1 cellular context compared by ENCODE assay signal in the genomic region with DNA sequence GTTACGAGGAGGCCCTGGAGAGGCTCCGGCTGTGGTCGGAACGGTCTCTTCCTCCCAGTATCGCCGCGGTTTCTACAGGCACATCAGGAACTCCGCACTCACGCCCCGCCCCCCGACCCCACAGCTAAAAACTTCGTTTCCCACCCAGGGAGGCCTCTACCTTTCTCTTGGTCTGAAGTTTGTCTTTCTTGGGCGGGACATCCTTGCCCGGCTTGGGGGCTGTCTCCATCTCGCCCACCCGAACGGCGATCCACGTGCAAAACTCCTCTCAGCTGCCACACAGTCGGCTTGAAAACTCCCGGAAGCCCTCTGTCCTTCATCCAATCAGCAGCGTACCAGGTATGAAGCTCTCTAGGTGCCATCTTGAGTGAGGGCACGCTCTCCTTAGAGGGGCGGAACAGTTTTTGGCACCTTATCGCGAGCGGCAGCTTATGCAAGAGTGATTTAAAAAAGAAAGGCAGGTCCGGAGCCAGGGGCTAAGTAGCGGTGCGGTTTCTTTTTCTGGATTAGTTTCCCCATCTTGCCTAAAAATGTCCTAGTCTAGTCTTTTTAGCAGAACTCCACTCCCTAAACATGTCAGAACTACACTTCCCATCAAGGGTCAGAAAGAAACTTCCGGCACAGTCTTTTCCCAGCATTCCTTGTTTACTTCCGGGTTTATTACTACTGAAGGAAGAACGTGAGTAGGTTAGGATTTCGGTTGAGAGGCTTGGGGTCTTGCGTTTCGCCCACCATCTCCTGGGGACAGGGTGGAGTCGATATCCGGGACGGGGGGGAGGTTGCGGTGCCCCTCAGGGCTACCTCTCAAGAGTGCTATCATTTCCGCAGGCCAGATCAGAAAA.
TF ChIP-seq lines count a peak whose summit lies in the region.

Gene PFDN6, plus strand, starts transcription at position 660 of the 842 bp plus-strand sequence. CDS start 256 bp downstream, outside the sequence.
Gene WDR46, minus strand, starts transcription at position 298 of the 842 bp plus-strand sequence. Its CDS starts 69 bp downstream, at position 229.

TF ChIP-seq in H1, 55 proteins besides CTCF, POLR2A, EP300 and RAD21:
- TF ChIP-seq GABPA (IDR thresholded peaks at IDR 0.05; ENCODE audit: borderline replicate concordance, insufficient read depth, low read length) = peak; percentile 98
- no peak for TF ChIP-seq CTBP2 (IDR thresholded peaks at IDR 0.05; ENCODE audit: borderline replicate concordance, insufficient read depth, insufficient read length, low read length)
- TF ChIP-seq SIN3A (conservative IDR thresholded peaks at IDR 0.05 in 1 of 2, IDR thresholded peaks at IDR 0.05 in 1 of 2; ENCODE audit: low read depth in 1 of 2, low read length in 2 of 2) = peak; percentile 81 to 97; a peak in 3 of 4 replicates
- TF ChIP-seq RXRA (IDR thresholded peaks at IDR 0.05; ENCODE audit: insufficient read depth, low read depth, low read length) = no peak
- no peak for TF ChIP-seq CBX5 (IDR thresholded peaks at IDR 0.05; ENCODE audit: low read depth, low read length)
- peak; percentile 55 for TF ChIP-seq TAF7 (optimal IDR thresholded peaks at IDR 0.05; ENCODE audit: borderline replicate concordance, low read depth, low read length)
- no peak for TF ChIP-seq BCL11A (IDR thresholded peaks at IDR 0.05; ENCODE audit: low read depth in 2 of 2, low read length in 2 of 2)
- peak; percentile 71 for TF ChIP-seq SP1 (IDR thresholded peaks at IDR 0.05; ENCODE audit: low read depth, low read length)
- no peak for TF ChIP-seq RFX5 (IDR thresholded peaks at IDR 0.05; ENCODE audit: borderline replicate concordance, low read depth, low read length)
- no peak for TF ChIP-seq SRF (IDR thresholded peaks at IDR 0.05; ENCODE audit: low read depth, low read length)
- no peak for TF ChIP-seq JUND (IDR thresholded peaks at IDR 0.05; ENCODE audit: low read length)
- peak; percentile 57; the same call in 1 of the 2 replicates for TF ChIP-seq RBBP5 (IDR thresholded peaks at IDR 0.05; ENCODE audit: borderline replicate concordance, low read depth, low read length)
- TF ChIP-seq NANOG (IDR thresholded peaks at IDR 0.05; ENCODE audit: insufficient read depth, low read depth, low read length, poor library complexity, severe bottlenecking) = no peak
- peak; percentile 28 to 97; a peak in 2 of 4 replicates for TF ChIP-seq HDAC2 (IDR thresholded peaks at IDR 0.05; ENCODE audit: borderline replicate concordance in 1 of 2, low read depth in 2 of 2, low read length in 2 of 2)
- TF ChIP-seq CEBPB (IDR thresholded peaks at IDR 0.05; ENCODE audit: low read depth, low read length) = no peak
- TF ChIP-seq PHF8 (conservative IDR thresholded peaks at IDR 0.05; ENCODE audit: low read depth, low read length) = peak; percentile 59
- TF ChIP-seq FOSL1 (IDR thresholded peaks at IDR 0.05; ENCODE audit: insufficient read depth, low read depth, low read length) = no peak
- no peak for TF ChIP-seq ZNF274 (IDR thresholded peaks at IDR 0.05; ENCODE audit: borderline replicate concordance, extremely low read depth, low read length)
- no peak for TF ChIP-seq CREB1 (IDR thresholded peaks at IDR 0.05)
- TF ChIP-seq ATF3 (IDR thresholded peaks at IDR 0.05; ENCODE audit: insufficient read depth, low read depth, low read length) = no peak
- peak; percentile 66 for TF ChIP-seq ASH2L (IDR thresholded peaks at IDR 0.05; ENCODE audit: low read length)
- no peak for TF ChIP-seq CBX8 (IDR thresholded peaks at IDR 0.05; ENCODE audit: borderline replicate concordance, low read depth, low read length)
- TF ChIP-seq KDM4A (IDR thresholded peaks at IDR 0.05; ENCODE audit: low read depth, low read length, severe bottlenecking) = peak; percentile 91
- 0 out of 2 replicates have a peak, but pooled peaks have one; percentile 34 for TF ChIP-seq EGR1 (IDR thresholded peaks at IDR 0.05; ENCODE audit: borderline replicate concordance, low read depth, low read length)
- no peak for TF ChIP-seq TEAD4 (IDR thresholded peaks at IDR 0.05; ENCODE audit: low read depth, low read length)
- no peak for TF ChIP-seq CHD1 (IDR thresholded peaks at IDR 0.05; ENCODE audit: low read depth, low read length)
- no peak for TF ChIP-seq MAFK (IDR thresholded peaks at IDR 0.05; ENCODE audit: low read depth, low read length)
- no peak for TF ChIP-seq BRCA1 (IDR thresholded peaks at IDR 0.05; ENCODE audit: low read depth, low read length)
- no peak for TF ChIP-seq RNF2 (IDR thresholded peaks at IDR 0.05; ENCODE audit: borderline replicate concordance, low read depth, low read length, missing control alignments, poor library complexity, severe bottlenecking)
- no peak for TF ChIP-seq USF2 (IDR thresholded peaks at IDR 0.05; ENCODE audit: low read length)
- TF ChIP-seq SUZ12 (IDR thresholded peaks at IDR 0.05; ENCODE audit: low read length) = no peak
- TF ChIP-seq JUN (IDR thresholded peaks at IDR 0.05; ENCODE audit: low read depth, low read length) = no peak
- peak; percentile 88 for TF ChIP-seq SIX5 (IDR thresholded peaks at IDR 0.05; ENCODE audit: low read depth, low read length)
- no peak for TF ChIP-seq KDM5A (IDR thresholded peaks at IDR 0.05; ENCODE audit: low read length)
- TF ChIP-seq YY1 (IDR thresholded peaks at IDR 0.05; ENCODE audit: low read depth, low read length) = peak; percentile 99
- TF ChIP-seq BACH1 (IDR thresholded peaks at IDR 0.05; ENCODE audit: low read length) = no peak
- TF ChIP-seq HDAC6 (IDR thresholded peaks at IDR 0.05; ENCODE audit: low read depth, low read length) = no peak
- no peak for TF ChIP-seq EZH2 (IDR thresholded peaks at IDR 0.05; ENCODE audit: low read depth, low read length, severe bottlenecking)
- TF ChIP-seq NRF1 (IDR thresholded peaks at IDR 0.05; ENCODE audit: low read depth, low read length) = no peak
- TF ChIP-seq SP4 (IDR thresholded peaks at IDR 0.05; ENCODE audit: low read length) = no peak
- TF ChIP-seq E2F6 (IDR thresholded peaks at IDR 0.05) = no peak; the same call in 1 of the 2 replicates
- TF ChIP-seq POLR2AphosphoS5 (IDR thresholded peaks at IDR 0.05; ENCODE audit: low read depth, low read length) = peak; percentile 46
- TF ChIP-seq, protein P1, sequence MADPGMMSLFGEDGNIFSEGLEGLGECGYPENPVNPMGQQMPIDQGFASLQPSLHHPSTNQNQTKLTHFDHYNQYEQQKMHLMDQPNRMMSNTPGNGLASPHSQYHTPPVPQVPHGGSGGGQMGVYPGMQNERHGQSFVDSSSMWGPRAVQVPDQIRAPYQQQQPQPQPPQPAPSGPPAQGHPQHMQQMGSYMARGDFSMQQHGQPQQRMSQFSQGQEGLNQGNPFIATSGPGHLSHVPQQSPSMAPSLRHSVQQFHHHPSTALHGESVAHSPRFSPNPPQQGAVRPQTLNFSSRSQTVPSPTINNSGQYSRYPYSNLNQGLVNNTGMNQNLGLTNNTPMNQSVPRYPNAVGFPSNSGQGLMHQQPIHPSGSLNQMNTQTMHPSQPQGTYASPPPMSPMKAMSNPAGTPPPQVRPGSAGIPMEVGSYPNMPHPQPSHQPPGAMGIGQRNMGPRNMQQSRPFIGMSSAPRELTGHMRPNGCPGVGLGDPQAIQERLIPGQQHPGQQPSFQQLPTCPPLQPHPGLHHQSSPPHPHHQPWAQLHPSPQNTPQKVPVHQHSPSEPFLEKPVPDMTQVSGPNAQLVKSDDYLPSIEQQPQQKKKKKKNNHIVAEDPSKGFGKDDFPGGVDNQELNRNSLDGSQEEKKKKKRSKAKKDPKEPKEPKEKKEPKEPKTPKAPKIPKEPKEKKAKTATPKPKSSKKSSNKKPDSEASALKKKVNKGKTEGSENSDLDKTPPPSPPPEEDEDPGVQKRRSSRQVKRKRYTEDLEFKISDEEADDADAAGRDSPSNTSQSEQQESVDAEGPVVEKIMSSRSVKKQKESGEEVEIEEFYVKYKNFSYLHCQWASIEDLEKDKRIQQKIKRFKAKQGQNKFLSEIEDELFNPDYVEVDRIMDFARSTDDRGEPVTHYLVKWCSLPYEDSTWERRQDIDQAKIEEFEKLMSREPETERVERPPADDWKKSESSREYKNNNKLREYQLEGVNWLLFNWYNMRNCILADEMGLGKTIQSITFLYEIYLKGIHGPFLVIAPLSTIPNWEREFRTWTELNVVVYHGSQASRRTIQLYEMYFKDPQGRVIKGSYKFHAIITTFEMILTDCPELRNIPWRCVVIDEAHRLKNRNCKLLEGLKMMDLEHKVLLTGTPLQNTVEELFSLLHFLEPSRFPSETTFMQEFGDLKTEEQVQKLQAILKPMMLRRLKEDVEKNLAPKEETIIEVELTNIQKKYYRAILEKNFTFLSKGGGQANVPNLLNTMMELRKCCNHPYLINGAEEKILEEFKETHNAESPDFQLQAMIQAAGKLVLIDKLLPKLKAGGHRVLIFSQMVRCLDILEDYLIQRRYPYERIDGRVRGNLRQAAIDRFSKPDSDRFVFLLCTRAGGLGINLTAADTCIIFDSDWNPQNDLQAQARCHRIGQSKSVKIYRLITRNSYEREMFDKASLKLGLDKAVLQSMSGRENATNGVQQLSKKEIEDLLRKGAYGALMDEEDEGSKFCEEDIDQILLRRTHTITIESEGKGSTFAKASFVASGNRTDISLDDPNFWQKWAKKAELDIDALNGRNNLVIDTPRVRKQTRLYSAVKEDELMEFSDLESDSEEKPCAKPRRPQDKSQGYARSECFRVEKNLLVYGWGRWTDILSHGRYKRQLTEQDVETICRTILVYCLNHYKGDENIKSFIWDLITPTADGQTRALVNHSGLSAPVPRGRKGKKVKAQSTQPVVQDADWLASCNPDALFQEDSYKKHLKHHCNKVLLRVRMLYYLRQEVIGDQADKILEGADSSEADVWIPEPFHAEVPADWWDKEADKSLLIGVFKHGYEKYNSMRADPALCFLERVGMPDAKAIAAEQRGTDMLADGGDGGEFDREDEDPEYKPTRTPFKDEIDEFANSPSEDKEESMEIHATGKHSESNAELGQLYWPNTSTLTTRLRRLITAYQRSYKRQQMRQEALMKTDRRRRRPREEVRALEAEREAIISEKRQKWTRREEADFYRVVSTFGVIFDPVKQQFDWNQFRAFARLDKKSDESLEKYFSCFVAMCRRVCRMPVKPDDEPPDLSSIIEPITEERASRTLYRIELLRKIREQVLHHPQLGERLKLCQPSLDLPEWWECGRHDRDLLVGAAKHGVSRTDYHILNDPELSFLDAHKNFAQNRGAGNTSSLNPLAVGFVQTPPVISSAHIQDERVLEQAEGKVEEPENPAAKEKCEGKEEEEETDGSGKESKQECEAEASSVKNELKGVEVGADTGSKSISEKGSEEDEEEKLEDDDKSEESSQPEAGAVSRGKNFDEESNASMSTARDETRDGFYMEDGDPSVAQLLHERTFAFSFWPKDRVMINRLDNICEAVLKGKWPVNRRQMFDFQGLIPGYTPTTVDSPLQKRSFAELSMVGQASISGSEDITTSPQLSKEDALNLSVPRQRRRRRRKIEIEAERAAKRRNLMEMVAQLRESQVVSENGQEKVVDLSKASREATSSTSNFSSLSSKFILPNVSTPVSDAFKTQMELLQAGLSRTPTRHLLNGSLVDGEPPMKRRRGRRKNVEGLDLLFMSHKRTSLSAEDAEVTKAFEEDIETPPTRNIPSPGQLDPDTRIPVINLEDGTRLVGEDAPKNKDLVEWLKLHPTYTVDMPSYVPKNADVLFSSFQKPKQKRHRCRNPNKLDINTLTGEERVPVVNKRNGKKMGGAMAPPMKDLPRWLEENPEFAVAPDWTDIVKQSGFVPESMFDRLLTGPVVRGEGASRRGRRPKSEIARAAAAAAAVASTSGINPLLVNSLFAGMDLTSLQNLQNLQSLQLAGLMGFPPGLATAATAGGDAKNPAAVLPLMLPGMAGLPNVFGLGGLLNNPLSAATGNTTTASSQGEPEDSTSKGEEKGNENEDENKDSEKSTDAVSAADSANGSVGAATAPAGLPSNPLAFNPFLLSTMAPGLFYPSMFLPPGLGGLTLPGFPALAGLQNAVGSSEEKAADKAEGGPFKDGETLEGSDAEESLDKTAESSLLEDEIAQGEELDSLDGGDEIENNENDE (IDR thresholded peaks at IDR 0.05; ENCODE audit: insufficient replicate concordance, low read length) = no peak
- TF ChIP-seq SP2 (IDR thresholded peaks at IDR 0.05; ENCODE audit: low read length) = no peak
- no peak for TF ChIP-seq SIRT6 (IDR thresholded peaks at IDR 0.05; ENCODE audit: low read length)
- TF ChIP-seq CHD2 (IDR thresholded peaks at IDR 0.05; ENCODE audit: low read length) = peak; percentile 79
- TF ChIP-seq ATF2 (IDR thresholded peaks at IDR 0.05; ENCODE audit: low read length) = no peak
- peak; percentile 72; the same call in 1 of the 2 replicates for TF ChIP-seq TAF1 (IDR thresholded peaks at IDR 0.05; ENCODE audit: low read depth, low read length)
- TF ChIP-seq, protein P2, sequence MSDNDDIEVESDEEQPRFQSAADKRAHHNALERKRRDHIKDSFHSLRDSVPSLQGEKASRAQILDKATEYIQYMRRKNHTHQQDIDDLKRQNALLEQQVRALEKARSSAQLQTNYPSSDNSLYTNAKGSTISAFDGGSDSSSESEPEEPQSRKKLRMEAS (IDR thresholded peaks at IDR 0.05) = peak; percentile 87
- TF ChIP-seq TBP (IDR thresholded peaks at IDR 0.05; ENCODE audit: low read depth, low read length) = peak; percentile 61
- no peak for TF ChIP-seq KDM1A (IDR thresholded peaks at IDR 0.05; ENCODE audit: borderline replicate concordance, low read length)
- TF ChIP-seq POU5F1 (IDR thresholded peaks at IDR 0.05; ENCODE audit: low read depth, low read length) = no peak
- peak; percentile 99 for TF ChIP-seq SAP30 (IDR thresholded peaks at IDR 0.05; ENCODE audit: insufficient read depth, insufficient replicate concordance, low read length)
- no peak for TF ChIP-seq GTF2F1 (IDR thresholded peaks at IDR 0.05; ENCODE audit: borderline replicate concordance, low read depth, low read length)
- no peak for TF ChIP-seq TCF12 (IDR thresholded peaks at IDR 0.05; ENCODE audit: low read depth, low read length)
